ENCODE assay signal across 39 cellular contexts in the genomic region with DNA sequence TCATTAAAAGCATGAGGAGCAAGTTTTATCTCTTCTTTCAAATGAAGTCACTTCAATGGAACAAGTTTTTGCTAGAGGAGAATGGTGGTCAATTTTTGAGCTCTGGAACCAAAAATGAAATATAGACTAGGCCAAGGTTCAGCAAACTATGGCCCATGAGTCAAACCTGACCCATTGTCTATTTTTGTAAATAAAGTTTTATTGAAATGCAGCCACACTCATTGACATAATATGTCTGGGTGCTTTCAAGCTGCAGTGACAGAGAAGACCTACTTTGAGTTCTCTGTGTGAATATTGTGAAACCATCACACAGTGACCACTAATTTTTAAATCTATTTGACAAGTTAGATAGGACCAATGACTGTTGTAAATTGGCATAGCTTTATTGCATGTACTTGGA. TPM values are rescaled to one million over a fixed set of nuclear protein-coding genes. Genes with fewer than 3 reads are reported as not detected.
"Had no signal": no experiment of that assay in that cellular context is flagged by ENCODE, and none has a peak within 500 bp of the region (broad histone marks: within the 10 kb centered on the region; RNA-seq: fewer than 3 reads in every experiment).

No MANE protein-coding gene starts in this region.

- H3K27me3 ChIP-seq: ascending aorta, breast epithelium, cardiac muscle cell, colonic mucosa, esophagus squamous epithelium, gastroesophageal sphincter, heart right ventricle, hepatocyte had no signal

- H3K4me1 Mint-ChIP-seq: activated B cell treated with CpG ODN at 0.5 μM for 24 hours; activated naive CD4-positive, alpha-beta T cell treated with anti-CD3 and anti-CD28 coated beads, Interleukin-2, amount 10 ng/mL, durations not matched to agents 7 days and 5 days; brain had no signal

- H3K4me1 ChIP-seq: ascending aorta, breast epithelium, colonic mucosa had no signal

- FAIRE-seq: endometrium, endothelial cell of umbilical vein had no signal

- H3K9me3 Mint-ChIP-seq: activated B cell treated with CpG ODN at 0.5 μM for 24 hours; activated naive CD4-positive, alpha-beta T cell treated with anti-CD3 and anti-CD28 coated beads, Interleukin-2, amount 10 ng/mL, durations not matched to agents 7 days and 5 days; activated naive CD4-positive, alpha-beta T cell treated with anti-CD3 and anti-CD28 coated beads, Interleukin-2, amount 50 U/mL, for 72 hours; activated naive CD8-positive, alpha-beta T cell treated with anti-CD3 and anti-CD28 coated beads, Interleukin-2, amount 10 ng/mL, durations not matched to agents 7 days and 5 days; activated T-helper 17 cell treated with anti-CD3 and anti-CD28 coated beads, Interleukin-2, amount 50 U/mL, for 72 hours; T-helper 2 cell treated with Interferon-gamma antibody and Interleukin-4, amounts not matched to agents 5 μg/mL and 100 μg/mL, for 36 hours had no signal

- H3K4me3 Mint-ChIP-seq: activated B cell treated with CpG ODN at 0.5 μM for 24 hours; activated naive CD4-positive, alpha-beta T cell treated with anti-CD3 and anti-CD28 coated beads, Interleukin-2, amount 10 ng/mL, durations not matched to agents 7 days and 5 days; activated naive CD8-positive, alpha-beta T cell treated with anti-CD3 and anti-CD28 coated beads, Interleukin-2, amount 10 ng/mL, durations not matched to agents 7 days and 5 days; activated T-helper 17 cell treated with anti-CD3 and anti-CD28 coated beads, Interleukin-2, amount 50 U/mL, for 72 hours; brain; T-helper 17 cell; T-helper 2 cell treated with Interferon-gamma antibody and Interleukin-4, amounts not matched to agents 5 μg/mL and 100 μg/mL, for 36 hours had no signal

- H3K27ac ChIP-seq: ascending aorta, breast epithelium, cardiac muscle cell, colonic mucosa, epithelial cell of prostate, esophagus squamous epithelium, gastroesophageal sphincter, heart right ventricle, hepatocyte, WERI-Rb-1 had no signal

- H2AFZ ChIP-seq: hepatocyte had no signal

- ATAC-seq: activated CD4-positive, CD25-positive, alpha-beta regulatory T cell treated with anti-CD3 and anti-CD28 coated beads, Interleukin-2, amount 50 U/mL, for 24 hours; activated naive CD4-positive, alpha-beta T cell treated with anti-CD3 and anti-CD28 coated beads, Interleukin-2, amount 50 U/mL, for 72 hours; activated T-helper 17 cell treated with anti-CD3 and anti-CD28 coated beads, Interleukin-2, amount 50 U/mL, for 72 hours; gastroesophageal sphincter; heart right ventricle; T-helper 17 cell had no signal

- H3K4me3 ChIP-seq: ascending aorta, breast epithelium, cardiac muscle cell, colonic mucosa, esophagus squamous epithelium, gastroesophageal sphincter, heart right ventricle, hepatocyte had no signal

- H3K9me3 ChIP-seq: ascending aorta, breast epithelium, colonic mucosa, esophagus squamous epithelium, gastroesophageal sphincter, heart right ventricle had no signal

- DNase-seq: activated B cell treated with CpG ODN at 0.5 μM for 24 hours; activated CD4-positive, alpha-beta T cell treated with anti-CD3 and anti-CD28 coated beads for 48 hours; activated CD4-positive, alpha-beta T cell treated with anti-CD3 and anti-CD28 coated beads, Interleukin-2, amount 50 U/mL, for 1 hour; activated CD4-positive, alpha-beta T cell treated with anti-CD3 and anti-CD28 coated beads, Interleukin-2, amount 50 U/mL, for 48 hours; activated CD8-positive, alpha-beta memory T cell treated with anti-CD3 and anti-CD28 coated beads, Interleukin-2, amount 50 U/mL, for 48 hours; activated effector memory CD4-positive, alpha-beta T cell treated with Interleukin-2 at 50 U/mL for 16 hours; activated gamma-delta T cell treated with Interleukin-2 at 50 U/mL for 16 hours; activated naive CD4-positive, alpha-beta T cell treated with anti-CD3 and anti-CD28 coated beads, Interleukin-2, amount 10 ng/mL, durations not matched to agents 7 days and 5 days; activated naive CD8-positive, alpha-beta T cell treated with anti-CD3 and anti-CD28 coated beads, Interleukin-2, amount 10 ng/mL, durations not matched to agents 7 days and 5 days; activated T-cell treated with anti-CD3 and anti-CD28 coated beads for 4 hours; central memory CD4-positive, alpha-beta T cell; cerebellar nuclear complex; colonic mucosa; effector CD8-positive, alpha-beta T cell; esophagus squamous epithelium; foreskin melanocyte; heart right ventricle; T-helper 1 cell; T-helper 17 cell; T1000 had no signal

- H3K27me3 Mint-ChIP-seq: activated B cell treated with CpG ODN at 0.5 μM for 24 hours; activated naive CD4-positive, alpha-beta T cell treated with anti-CD3 and anti-CD28 coated beads, Interleukin-2, amount 10 ng/mL, durations not matched to agents 7 days and 5 days; activated naive CD8-positive, alpha-beta T cell treated with anti-CD3 and anti-CD28 coated beads, Interleukin-2, amount 10 ng/mL, durations not matched to agents 7 days and 5 days; activated T-helper 17 cell treated with anti-CD3 and anti-CD28 coated beads, Interleukin-2, amount 50 U/mL, for 72 hours; brain; T-helper 17 cell had no signal

- H3K4me2 ChIP-seq: hepatocyte had no signal

- H3K27ac Mint-ChIP-seq: activated B cell treated with CpG ODN at 0.5 μM for 24 hours; activated naive CD4-positive, alpha-beta T cell treated with anti-CD3 and anti-CD28 coated beads, Interleukin-2, amount 10 ng/mL, durations not matched to agents 7 days and 5 days; activated naive CD8-positive, alpha-beta T cell treated with anti-CD3 and anti-CD28 coated beads, Interleukin-2, amount 10 ng/mL, durations not matched to agents 7 days and 5 days; brain; T-helper 17 cell; T-helper 2 cell treated with Interferon-gamma antibody and Interleukin-4, amounts not matched to agents 5 μg/mL and 100 μg/mL, for 36 hours had no signal

RNA-seq across cellular contexts. Expression of a gene that starts 34.8 kb away (rescaled TPM):
- total RNA-seq: activated B cell treated with CpG ODN at 0.5 μM for 24 hours; activated naive CD4-positive, alpha-beta T cell treated with anti-CD3 and anti-CD28 coated beads, Interleukin-2, amount 50 U/mL, for 72 hours; activated naive CD8-positive, alpha-beta T cell treated with anti-CD3 and anti-CD28 coated beads, Interleukin-2, amount 10 ng/mL, durations not matched to agents 7 days and 5 days; activated T-helper 17 cell treated with anti-CD3 and anti-CD28 coated beads, Interleukin-2, amount 50 U/mL, for 72 hours; ascending aorta; breast epithelium; cardiac muscle cell; colonic mucosa; dermis microvascular lymphatic vessel endothelial cell; endothelial cell of umbilical vein; esophagus squamous epithelium; fibroblast of lung; fibroblast of villous mesenchyme; gastroesophageal sphincter; glomerular endothelial cell; heart right ventricle; hepatocyte; T-helper 17 cell had no signal
- polyA plus RNA-seq: cardiac muscle cell, endothelial cell of umbilical vein, esophagus, fibroblast of lung, heart right ventricle, hepatocyte had no signal
